Comparison of ENCODE assay signal across 20 cellular contexts in the genomic region with DNA sequence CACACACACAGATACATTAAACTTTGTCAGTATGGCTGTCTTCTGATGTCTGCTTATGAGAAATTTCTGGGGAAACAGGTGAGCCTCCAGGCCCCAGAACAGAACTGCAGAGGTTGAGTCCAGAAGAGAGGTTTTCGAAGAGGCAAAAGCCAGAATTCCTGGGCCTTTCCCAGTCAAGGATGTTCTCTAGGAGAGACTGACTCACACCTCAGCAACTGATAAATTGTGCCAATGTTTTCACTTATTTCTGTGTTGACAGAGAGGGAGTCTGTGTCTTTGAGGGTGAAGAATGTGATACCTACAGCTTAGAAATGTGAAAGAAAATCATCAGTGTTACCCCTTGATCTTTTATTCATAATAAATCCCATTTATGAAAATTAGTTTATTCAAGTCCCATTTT.
DNase-seq lines count a peak whose midpoint lies in the region; FAIRE-seq and TF ChIP-seq lines count a peak whose summit lies in the region.
"Had no signal": no experiment of that assay in that cellular context is flagged by ENCODE, and none has a peak within 500 bp of the region (broad histone marks: within the 10 kb centered on the region; RNA-seq: fewer than 3 reads in every experiment).

No MANE protein-coding gene starts in this region.

- no peaks in the 10 kb centered on the region for H3K36me3 ChIP-seq in rectal smooth muscle tissue (ENCODE audit: control insufficient read depth, insufficient read depth, low read length)
- no peaks in the 10 kb centered on the region for H3K36me3 ChIP-seq in HAP-1 (replicated peaks)
- H3K36me3 ChIP-seq: spleen had no signal

- no peak overlapping the region for H3K4me3 ChIP-seq in fibroblast of mammary gland (ENCODE audit: control insufficient read depth, low read depth, low read length)
- no peak overlapping the region for H3K4me3 ChIP-seq in rectal smooth muscle tissue (ENCODE audit: low read length)
- H3K4me3 ChIP-seq in HAP-1 = no peak overlapping the region
- H3K4me3 ChIP-seq: spleen had no signal

- in situ Hi-C loops in HAP-1 (cut with MboI; ENCODE audit: low sequenced_read_pairs) = no loop called here

- FAIRE-seq in urothelium cell line (lab: Jason Lieb, UNC) = no peak
- FAIRE-seq: D721Med, GM18507, TTC549 had no signal

- H3K27ac ChIP-seq in rectal smooth muscle tissue (ENCODE audit: low read depth, low read length) = peak overlapping the region; percentile 70
- H3K27ac ChIP-seq: parathyroid adenoma, spleen had no signal

- no peaks in the 10 kb centered on the region for H3K9me3 ChIP-seq in HAP-1
- H3K9me3 ChIP-seq: spleen had no signal

- H3K27me3 ChIP-seq in rectal smooth muscle tissue (ENCODE audit: control insufficient read depth, insufficient read depth, low read length) = no peaks in the 10 kb centered on the region
- no peaks in the 10 kb centered on the region for H3K27me3 ChIP-seq in HAP-1 (ENCODE audit: low read depth)

- peaks cover 31% of the 10 kb centered on the region for H3K4me1 ChIP-seq in rectal smooth muscle tissue (ENCODE audit: control insufficient read depth, insufficient read depth, low read length)
- H3K4me1 ChIP-seq in HAP-1 = no peaks in the 10 kb centered on the region; the same call in 1 of the 2 replicates

- DNase-seq in AG20443 (ENCODE audit: low spot score) (peak; percentile 47), NCI-H226 (peak; percentile 71), fibroblast of mammary gland (ENCODE audit: low read depth) (peak; percentile 43), NCI-H146 (lab: John Stamatoyannopoulos, UW) (no peak), HAP-1 (ENCODE audit: low spot score in 2 of 2) (no peak), urothelium cell line (ENCODE audit: low spot score) (no peak)
- DNase-seq in effector CD8-positive, alpha-beta T cell (lab: John Stamatoyannopoulos, UW) = no peak
- DNase-seq: activated CD4-positive, alpha-beta memory T cell treated with anti-CD3 and anti-CD28 coated beads for 36 hours; activated naive CD8-positive, alpha-beta T cell treated with anti-CD3 and anti-CD28 coated beads for 36 hours; activated T-cell treated with anti-CD3 and anti-CD28 coated beads, Interleukin-2, amount 50 U/mL, for 4 hours; AML-193; left colon; NCI-H2029; NCI-H526; spleen had no signal

- H3K9ac ChIP-seq in rectal smooth muscle tissue (ENCODE audit: low read length) = no peak overlapping the region
- H3K9ac ChIP-seq: parathyroid adenoma had no signal

- no peak for TF ChIP-seq CTCF in fibroblast of mammary gland (conservative IDR thresholded peaks at IDR 0.05; ENCODE audit: control insufficient read depth, insufficient read depth, low read depth, low read length)

Comparison
In these comparisons a context has a peak if more than half of its experiments do, and no peak if none do; other contexts are left out.
1. DNase-seq: peak in AG20443 (single experiment), NCI-H226 (single experiment) and fibroblast of mammary gland (single experiment); none in NCI-H146 (single experiment), HAP-1 (0 of 2), effector CD8-positive, alpha-beta T cell (single experiment) and urothelium cell line (single experiment).